20 cellular contexts compared by ENCODE assay signal in genomic region chr3:130760922-130761321, GRCh38. TPM values are rescaled to one million over a fixed set of nuclear protein-coding genes. Genes with fewer than 3 reads are reported as not detected.
DNase-seq lines count a peak whose midpoint lies in the region; ATAC-seq and TF ChIP-seq lines count a peak whose summit lies in the region.
"Had no signal": no experiment of that assay in that cellular context is flagged by ENCODE, and none has a peak within 500 bp of the region (broad histone marks: within the 10 kb centered on the region; RNA-seq: fewer than 3 reads in every experiment).

No MANE protein-coding gene starts in this region.

- no peak for TF ChIP-seq CTCF in RWPE2 (IDR thresholded peaks at IDR 0.05; ENCODE audit: poor library complexity, severe bottlenecking)
- TF ChIP-seq CTCF in foreskin keratinocyte (conservative IDR thresholded peaks at IDR 0.05), result no peak

- DNase-seq in EL (peak; percentile 52), HPDE6-E6E7 (ENCODE audit: extremely low spot score) (peak; percentile 57), RWPE2 (ENCODE audit: low spot score) (no peak), foreskin keratinocyte (peak; percentile 86 to 93), head of caudate nucleus (no peak), AG08395 (ENCODE audit: low spot score) (no peak)
- DNase-seq: activated gamma-delta T cell; CD8-positive, alpha-beta memory T cell; hypothalamus; kidney; NCI-H2081 treated with DMSO at 0.1 percent for 48 hours; NCI-H510A treated with DMSO at 0.1 percent for 48 hours; SHP77; stimulated activated CD4-positive, alpha-beta T cell treated with anti-CD3 and anti-CD28 coated beads, Interleukin-12 subunit alpha, Interleukin-12 subunit beta, amount 100 ng/mL, for 4 hours; T-helper 1 cell; upper lobe of right lung had no signal

- intact Hi-C loops in head of caudate nucleus (cut with DNase I), result no loop called here

- H3K9me3 ChIP-seq in RWPE2 (ENCODE audit: severe bottlenecking), result no peaks in the 10 kb centered on the region
- H3K9me3 ChIP-seq: upper lobe of right lung had no signal

- H3K27me3 ChIP-seq in RWPE2 (ENCODE audit: insufficient read depth, poor library complexity, severe bottlenecking), result no peaks in the 10 kb centered on the region
- no peaks in the 10 kb centered on the region for H3K27me3 ChIP-seq in foreskin keratinocyte
- H3K27me3 ChIP-seq: cardiac muscle cell, upper lobe of right lung had no signal

- peaks cover 17% of the 10 kb centered on the region for H3K4me1 ChIP-seq in RWPE2 (ENCODE audit: insufficient read depth, poor library complexity, severe bottlenecking)
- peaks cover 11% of the 10 kb centered on the region for H3K4me1 ChIP-seq in foreskin keratinocyte
- H3K4me1 ChIP-seq: upper lobe of right lung had no signal

- no peak overlapping the region for H3K4me3 ChIP-seq in RWPE2 (ENCODE audit: severe bottlenecking)
- H3K4me3 ChIP-seq: cardiac muscle cell, lung, upper lobe of right lung had no signal

- H3K27ac ChIP-seq in RWPE2 (ENCODE audit: poor library complexity, severe bottlenecking), result peak overlapping the region; percentile 42
- H3K27ac ChIP-seq in foreskin keratinocyte, result peak overlapping the region; percentile 61
- H3K27ac ChIP-seq: cardiac muscle cell, HL-60, upper lobe of right lung had no signal

- no peaks in the 10 kb centered on the region for H3K36me3 ChIP-seq in RWPE2 (ENCODE audit: low read depth)
- H3K36me3 ChIP-seq: cardiac muscle cell, upper lobe of right lung had no signal

- ATAC-seq in RWPE2 (ENCODE audit: low read depth) (peak; percentile 79), foreskin keratinocyte (peak; percentile 96), GM19023 (IDR thresholded peaks at IDR 0.05; ENCODE audit: unreplicated experiment) (no peak)

RNA-seq across cellular contexts. Expression of gene PIK3R4, which starts 14.3 kb away (rescaled TPM):
- 36.7 and 37.6 TPM in 2 replicates for total RNA-seq in foreskin keratinocyte
- polyA plus RNA-seq in foreskin keratinocyte, result 27.7 and 34.5 TPM in 2 replicates

Comparison
In these comparisons a context has a peak if more than half of its experiments do, and no peak if none do; other contexts are left out.
1. DNase-seq: peak in EL (single experiment), HPDE6-E6E7 (single experiment) and foreskin keratinocyte (2 of 2); none in RWPE2 (single experiment), head of caudate nucleus (0 of 42) and AG08395 (single experiment).